24 cellular contexts compared by ENCODE assay signal in the genomic region with DNA sequence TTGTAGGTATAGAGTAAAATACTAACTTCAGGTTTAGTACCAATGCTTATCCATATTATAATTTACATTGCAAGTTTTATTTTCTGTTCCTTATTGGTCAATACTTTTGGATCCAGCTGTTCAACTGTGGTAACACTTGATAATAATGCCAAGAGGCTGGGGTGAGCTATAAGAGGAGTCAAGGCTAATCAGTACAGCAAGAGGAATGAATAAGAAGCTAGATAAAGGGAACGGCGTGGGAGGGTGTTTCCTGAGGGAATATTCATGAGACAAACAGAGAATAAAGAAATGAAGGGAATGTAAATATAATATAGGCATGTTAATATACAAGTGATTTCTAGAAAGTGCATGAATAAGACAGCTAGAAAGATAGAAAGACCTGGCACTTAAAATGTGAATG. TPM values are rescaled to one million over a fixed set of nuclear protein-coding genes. Genes with fewer than 3 reads are reported as not detected.
"Had no signal": no experiment of that assay in that cellular context is flagged by ENCODE, and none has a peak within 500 bp of the region (broad histone marks: within the 10 kb centered on the region; RNA-seq: fewer than 3 reads in every experiment).

No MANE protein-coding gene starts in this region.

- H3K4me3 ChIP-seq: esophagus muscularis mucosa, hepatocyte, left ventricle myocardium inferior, lower lobe of right lung, right atrium auricular region, sigmoid colon, tibial artery, upper lobe of left lung, uterus had no signal

- H2AFZ ChIP-seq: hepatocyte had no signal

- H3K79me2 ChIP-seq: hepatocyte had no signal

- H3K4me1 ChIP-seq: esophagus muscularis mucosa, left ventricle myocardium inferior, lower lobe of right lung, right atrium auricular region, sigmoid colon, tibial artery, upper lobe of left lung, uterus had no signal

- H3K4me2 ChIP-seq: hepatocyte had no signal

- H3K27me3 ChIP-seq: esophagus muscularis mucosa, neutrophil, right atrium auricular region, sigmoid colon, tibial artery, upper lobe of left lung, uterus had no signal

- H3K36me3 ChIP-seq: esophagus muscularis mucosa, left ventricle myocardium inferior, lower lobe of right lung, neutrophil, right atrium auricular region, sigmoid colon, tibial artery, upper lobe of left lung, uterus had no signal

- ATAC-seq: left cardiac atrium; lower lobe of right lung; naive thymus-derived CD4-positive, alpha-beta T cell; stimulated activated memory B cell treated with anti-CD40 and anti-IgM and Interleukin-4, amounts not matched to agents 10 μg/mL and 1 μg/mL and 100 μg/mL, for 72 hours had no signal

- H3K9me3 ChIP-seq: esophagus muscularis mucosa, left ventricle myocardium inferior, lower lobe of right lung, neutrophil, right atrium auricular region, sigmoid colon, tibial artery, upper lobe of left lung, uterus had no signal

- DNase-seq: effector memory CD4-positive, alpha-beta T cell; foreskin melanocyte; head of caudate nucleus; kidney; left cardiac atrium; left ventricle myocardium inferior; lower lobe of right lung; naive thymus-derived CD4-positive, alpha-beta T cell; sigmoid colon; small intestine; stimulated activated CD4-positive, alpha-beta T cell treated with anti-CD3 and anti-CD28 coated beads, Interleukin-2, amount 100 ng/mL, for 48 hours; tibial artery; upper lobe of left lung; uterus had no signal

- H3K27ac ChIP-seq: epithelial cell of prostate, esophagus muscularis mucosa, hepatocyte, left ventricle myocardium inferior, lower lobe of right lung, neutrophil, right atrium auricular region, sigmoid colon, tibial artery, upper lobe of left lung, uterus had no signal

RNA-seq across cellular contexts. Expression of a gene that starts 4.1 kb away (rescaled TPM):
- total RNA-seq: esophagus muscularis mucosa; hepatocyte; kidney; left cardiac atrium; left ventricle myocardium inferior; lower lobe of right lung; naive thymus-derived CD4-positive, alpha-beta T cell; osteocyte; right atrium auricular region; sigmoid colon; temporal lobe had no signal
- polyA plus RNA-seq: hepatocyte; naive thymus-derived CD4-positive, alpha-beta T cell; neural cell; sigmoid colon; small intestine had no signal

RNA-seq across cellular contexts. Expression of a gene that starts 26.4 kb away (rescaled TPM):
- total RNA-seq: esophagus muscularis mucosa; hepatocyte; kidney; left cardiac atrium; left ventricle myocardium inferior; lower lobe of right lung; naive thymus-derived CD4-positive, alpha-beta T cell; osteocyte; posterior vena cava; right atrium auricular region had no signal
- polyA plus RNA-seq: hepatocyte; naive thymus-derived CD4-positive, alpha-beta T cell; neural cell; sigmoid colon; small intestine had no signal

RNA-seq across cellular contexts. Expression of a gene that starts 27.9 kb away (rescaled TPM):
- total RNA-seq: esophagus muscularis mucosa; kidney; left cardiac atrium; left ventricle myocardium inferior; lower lobe of right lung; naive thymus-derived CD4-positive, alpha-beta T cell; osteocyte; posterior vena cava; right atrium auricular region; sigmoid colon had no signal
- polyA plus RNA-seq: naive thymus-derived CD4-positive, alpha-beta T cell; neural cell; sigmoid colon; small intestine had no signal

RNA-seq across cellular contexts. Expression of a gene that starts 43.1 kb away (rescaled TPM):
- total RNA-seq: esophagus muscularis mucosa; hepatocyte; kidney; left cardiac atrium; left ventricle myocardium inferior; naive thymus-derived CD4-positive, alpha-beta T cell; osteocyte; sigmoid colon had no signal
- polyA plus RNA-seq: hepatocyte; naive thymus-derived CD4-positive, alpha-beta T cell; neural cell; sigmoid colon; small intestine had no signal

RNA-seq across cellular contexts. Expression of a gene that starts 45.7 kb away (rescaled TPM):
- total RNA-seq: esophagus muscularis mucosa, kidney, left cardiac atrium, left ventricle myocardium inferior, lower lobe of right lung, osteocyte, right atrium auricular region had no signal
- polyA plus RNA-seq: hepatocyte; naive thymus-derived CD4-positive, alpha-beta T cell; neural cell; sigmoid colon; small intestine had no signal
